In genomic region chr2:69344305-69344704, GRCh38 we compare ENCODE assay signal across 16 cellular contexts.
"Had no signal": no experiment of that assay in that cellular context is flagged by ENCODE, and none has a peak within 500 bp of the region (broad histone marks: within the 10 kb centered on the region; RNA-seq: fewer than 3 reads in every experiment).

No MANE protein-coding gene starts in this region.

- H3K4me3 ChIP-seq: breast epithelium, gastroesophageal sphincter, lung, right atrium auricular region, suprapubic skin, upper lobe of left lung had no signal

- ATAC-seq: activated T-cell treated with anti-CD3 and anti-CD28 coated beads, Interleukin-2, amount 50 U/mL, for 4 hours; gastroesophageal sphincter had no signal

- H3K4me3 Mint-ChIP-seq: activated T-cell treated with anti-CD3 and anti-CD28 coated beads, Interleukin-2, amount 50 U/mL, for 4 hours; T-helper 2 cell treated with Interferon-gamma antibody and Interleukin-4, amounts not matched to agents 5 μg/mL and 100 μg/mL, for 36 hours had no signal

- H3K9me3 ChIP-seq: breast epithelium, gastroesophageal sphincter, neutrophil, right atrium auricular region, suprapubic skin, upper lobe of left lung had no signal

- H3K27ac Mint-ChIP-seq: T-helper 2 cell treated with Interferon-gamma antibody and Interleukin-4, amounts not matched to agents 5 μg/mL and 100 μg/mL, for 36 hours had no signal

- H3K36me3 ChIP-seq: breast epithelium had no signal

- H3K4me1 ChIP-seq: breast epithelium, right atrium auricular region, suprapubic skin, upper lobe of left lung had no signal

- H3K27me3 ChIP-seq: breast epithelium, gastroesophageal sphincter, neutrophil, right atrium auricular region, suprapubic skin, upper lobe of left lung had no signal

- DNase-seq: activated gamma-delta T cell treated with Interleukin-2 at 50 U/mL for 16 hours; activated T-cell treated with anti-CD3 and anti-CD28 coated beads, Interleukin-2, amount 50 U/mL, for 4 hours; aorta; dermis blood vessel endothelial cell; midbrain; stimulated activated CD4-positive, alpha-beta T cell treated with anti-CD3 and anti-CD28 coated beads, Interleukin-15, amount 100 ng/mL, for 24 hours; stimulated activated CD4-positive, alpha-beta T cell treated with anti-CD3 and anti-CD28 coated beads, Interleukin-4, amount 100 ng/mL, for 1 hour; stimulated activated naive CD4-positive, alpha-beta T cell; upper lobe of left lung had no signal

- H3K9me3 Mint-ChIP-seq: activated T-cell treated with anti-CD3 and anti-CD28 coated beads, Interleukin-2, amount 50 U/mL, for 4 hours; T-helper 2 cell treated with Interferon-gamma antibody and Interleukin-4, amounts not matched to agents 5 μg/mL and 100 μg/mL, for 36 hours had no signal
